1 cellular context compared by ENCODE assay signal in the genomic region with DNA sequence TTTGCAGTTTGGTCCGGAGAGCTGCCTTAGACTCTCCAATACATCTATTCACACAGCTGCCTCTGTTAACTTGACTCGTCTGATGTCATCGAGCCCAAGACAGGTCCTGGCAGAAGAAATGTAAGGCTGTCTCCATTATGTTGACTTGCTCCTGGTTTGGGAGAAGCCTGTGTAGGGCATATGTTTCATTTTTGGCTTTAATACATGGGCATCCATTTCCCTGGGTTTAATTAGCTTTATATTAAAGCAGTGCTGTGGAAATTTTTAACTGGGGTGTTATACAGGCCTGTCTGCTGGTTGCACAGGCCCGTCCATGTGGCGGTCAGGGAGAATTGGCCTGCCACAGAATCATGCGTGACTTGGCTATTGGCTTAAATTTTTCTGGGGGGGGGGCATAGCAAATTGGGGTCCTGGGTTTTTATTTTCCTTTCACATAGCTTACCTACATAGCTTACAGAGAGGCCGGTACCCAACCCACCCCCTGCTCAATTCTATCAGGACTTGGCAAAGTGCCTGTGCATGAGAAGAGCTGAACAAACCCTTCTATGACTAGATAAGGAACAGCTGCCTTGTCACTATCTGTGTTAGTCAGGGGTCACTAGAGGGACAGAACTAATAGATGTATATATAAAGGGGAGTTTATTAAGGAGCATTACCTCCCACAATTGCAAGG.
TF ChIP-seq lines count a peak whose summit lies in the region.

No MANE protein-coding gene starts in this region.

TF ChIP-seq in K562, 482 proteins besides CTCF, POLR2A, EP300 and RAD21 (continued from another document and continues in another):
- TF ChIP-seq, protein P1, sequence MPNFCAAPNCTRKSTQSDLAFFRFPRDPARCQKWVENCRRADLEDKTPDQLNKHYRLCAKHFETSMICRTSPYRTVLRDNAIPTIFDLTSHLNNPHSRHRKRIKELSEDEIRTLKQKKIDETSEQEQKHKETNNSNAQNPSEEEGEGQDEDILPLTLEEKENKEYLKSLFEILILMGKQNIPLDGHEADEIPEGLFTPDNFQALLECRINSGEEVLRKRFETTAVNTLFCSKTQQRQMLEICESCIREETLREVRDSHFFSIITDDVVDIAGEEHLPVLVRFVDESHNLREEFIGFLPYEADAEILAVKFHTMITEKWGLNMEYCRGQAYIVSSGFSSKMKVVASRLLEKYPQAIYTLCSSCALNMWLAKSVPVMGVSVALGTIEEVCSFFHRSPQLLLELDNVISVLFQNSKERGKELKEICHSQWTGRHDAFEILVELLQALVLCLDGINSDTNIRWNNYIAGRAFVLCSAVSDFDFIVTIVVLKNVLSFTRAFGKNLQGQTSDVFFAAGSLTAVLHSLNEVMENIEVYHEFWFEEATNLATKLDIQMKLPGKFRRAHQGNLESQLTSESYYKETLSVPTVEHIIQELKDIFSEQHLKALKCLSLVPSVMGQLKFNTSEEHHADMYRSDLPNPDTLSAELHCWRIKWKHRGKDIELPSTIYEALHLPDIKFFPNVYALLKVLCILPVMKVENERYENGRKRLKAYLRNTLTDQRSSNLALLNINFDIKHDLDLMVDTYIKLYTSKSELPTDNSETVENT (CRISPR knock-in tag; IDR thresholded peaks at IDR 0.05) = no peak
- TF ChIP-seq KLF1 (tag; IDR thresholded peaks at IDR 0.05) = no peak
- TF ChIP-seq, protein P2, sequence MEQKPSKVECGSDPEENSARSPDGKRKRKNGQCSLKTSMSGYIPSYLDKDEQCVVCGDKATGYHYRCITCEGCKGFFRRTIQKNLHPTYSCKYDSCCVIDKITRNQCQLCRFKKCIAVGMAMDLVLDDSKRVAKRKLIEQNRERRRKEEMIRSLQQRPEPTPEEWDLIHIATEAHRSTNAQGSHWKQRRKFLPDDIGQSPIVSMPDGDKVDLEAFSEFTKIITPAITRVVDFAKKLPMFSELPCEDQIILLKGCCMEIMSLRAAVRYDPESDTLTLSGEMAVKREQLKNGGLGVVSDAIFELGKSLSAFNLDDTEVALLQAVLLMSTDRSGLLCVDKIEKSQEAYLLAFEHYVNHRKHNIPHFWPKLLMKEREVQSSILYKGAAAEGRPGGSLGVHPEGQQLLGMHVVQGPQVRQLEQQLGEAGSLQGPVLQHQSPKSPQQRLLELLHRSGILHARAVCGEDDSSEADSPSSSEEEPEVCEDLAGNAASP (IDR thresholded peaks at IDR 0.05) = no peak
- TF ChIP-seq TEAD2 (tag; IDR thresholded peaks at IDR 0.05) = no peak
- TF ChIP-seq NFE2L1 (tag; IDR thresholded peaks at IDR 0.05; ENCODE audit: borderline replicate concordance, low read depth) = no peak
- TF ChIP-seq, protein P3, sequence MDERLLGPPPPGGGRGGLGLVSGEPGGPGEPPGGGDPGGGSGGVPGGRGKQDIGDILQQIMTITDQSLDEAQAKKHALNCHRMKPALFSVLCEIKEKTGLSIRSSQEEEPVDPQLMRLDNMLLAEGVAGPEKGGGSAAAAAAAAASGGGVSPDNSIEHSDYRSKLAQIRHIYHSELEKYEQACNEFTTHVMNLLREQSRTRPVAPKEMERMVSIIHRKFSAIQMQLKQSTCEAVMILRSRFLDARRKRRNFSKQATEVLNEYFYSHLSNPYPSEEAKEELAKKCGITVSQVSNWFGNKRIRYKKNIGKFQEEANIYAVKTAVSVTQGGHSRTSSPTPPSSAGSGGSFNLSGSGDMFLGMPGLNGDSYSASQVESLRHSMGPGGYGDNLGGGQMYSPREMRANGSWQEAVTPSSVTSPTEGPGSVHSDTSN (CRISPR knock-in tag; IDR thresholded peaks at IDR 0.05; ENCODE audit: low read depth) = no peak
- TF ChIP-seq, protein P3 (tag; conservative IDR thresholded peaks at IDR 0.05; ENCODE audit: low read depth) = no peak
- no peak for TF ChIP-seq ZNF785 (CRISPR knock-in tag; IDR thresholded peaks at IDR 0.05)
- TF ChIP-seq, protein P4, sequence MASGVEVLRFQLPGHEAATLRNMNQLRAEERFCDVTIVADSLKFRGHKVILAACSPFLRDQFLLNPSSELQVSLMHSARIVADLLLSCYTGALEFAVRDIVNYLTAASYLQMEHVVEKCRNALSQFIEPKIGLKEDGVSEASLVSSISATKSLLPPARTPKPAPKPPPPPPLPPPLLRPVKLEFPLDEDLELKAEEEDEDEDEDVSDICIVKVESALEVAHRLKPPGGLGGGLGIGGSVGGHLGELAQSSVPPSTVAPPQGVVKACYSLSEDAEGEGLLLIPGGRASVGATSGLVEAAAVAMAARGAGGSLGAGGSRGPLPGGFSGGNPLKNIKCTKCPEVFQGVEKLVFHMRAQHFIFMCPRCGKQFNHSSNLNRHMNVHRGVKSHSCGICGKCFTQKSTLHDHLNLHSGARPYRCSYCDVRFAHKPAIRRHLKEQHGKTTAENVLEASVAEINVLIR (CRISPR knock-in tag; IDR thresholded peaks at IDR 0.05) = peak; percentile 38
- TF ChIP-seq ZNF311 (CRISPR knock-in tag; IDR thresholded peaks at IDR 0.05) = no peak
- TF ChIP-seq ZNF589 (CRISPR knock-in tag; IDR thresholded peaks at IDR 0.05; ENCODE audit: low read depth) = peak; percentile 63
- 0 out of 2 replicates have a peak, but pooled peaks have one; percentile 34 for TF ChIP-seq JUN (IDR thresholded peaks at IDR 0.05; ENCODE audit: borderline replicate concordance, low read depth, low read length)
- no peak for TF ChIP-seq JUN (CRISPR knock-in tag; IDR thresholded peaks at IDR 0.05; ENCODE audit: borderline replicate concordance)
- TF ChIP-seq MTA3 (IDR thresholded peaks at IDR 0.05; ENCODE audit: borderline replicate concordance) = peak; percentile 66; the same call in 1 of the 2 replicates
- no peak for TF ChIP-seq E2F3 (CRISPR knock-in tag; IDR thresholded peaks at IDR 0.05)
- peak; percentile 65 for TF ChIP-seq SMAD4 (CRISPR knock-in tag; conservative IDR thresholded peaks at IDR 0.05)
- no peak for TF ChIP-seq ZNF324 (CRISPR knock-in tag; IDR thresholded peaks at IDR 0.05)
- TF ChIP-seq TEAD4 (IDR thresholded peaks at IDR 0.05; ENCODE audit: low read length) = peak; percentile 78
- TF ChIP-seq TEAD4 (CRISPR knock-in tag; IDR thresholded peaks at IDR 0.05; ENCODE audit: borderline replicate concordance) = no peak
- no peak for TF ChIP-seq MTA1 (IDR thresholded peaks at IDR 0.05; ENCODE audit: borderline replicate concordance)
- TF ChIP-seq, protein P5, sequence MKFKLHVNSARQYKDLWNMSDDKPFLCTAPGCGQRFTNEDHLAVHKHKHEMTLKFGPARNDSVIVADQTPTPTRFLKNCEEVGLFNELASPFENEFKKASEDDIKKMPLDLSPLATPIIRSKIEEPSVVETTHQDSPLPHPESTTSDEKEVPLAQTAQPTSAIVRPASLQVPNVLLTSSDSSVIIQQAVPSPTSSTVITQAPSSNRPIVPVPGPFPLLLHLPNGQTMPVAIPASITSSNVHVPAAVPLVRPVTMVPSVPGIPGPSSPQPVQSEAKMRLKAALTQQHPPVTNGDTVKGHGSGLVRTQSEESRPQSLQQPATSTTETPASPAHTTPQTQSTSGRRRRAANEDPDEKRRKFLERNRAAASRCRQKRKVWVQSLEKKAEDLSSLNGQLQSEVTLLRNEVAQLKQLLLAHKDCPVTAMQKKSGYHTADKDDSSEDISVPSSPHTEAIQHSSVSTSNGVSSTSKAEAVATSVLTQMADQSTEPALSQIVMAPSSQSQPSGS (CRISPR knock-in tag; IDR thresholded peaks at IDR 0.05) = no peak
- TF ChIP-seq CSDE1 (IDR thresholded peaks at IDR 0.05) = no peak
- no peak for TF ChIP-seq CBX1 (IDR thresholded peaks at IDR 0.05; ENCODE audit: low read depth)
- TF ChIP-seq ZFP30 (CRISPR knock-in tag; IDR thresholded peaks at IDR 0.05; ENCODE audit: borderline replicate concordance) = no peak
- TF ChIP-seq FUS (optimal IDR thresholded peaks at IDR 0.05; ENCODE audit: low read depth, low read length) = no peak
- no peak; the same call in 1 of the 2 replicates for TF ChIP-seq CXXC5 (CRISPR knock-in tag; IDR thresholded peaks at IDR 0.05)
- TF ChIP-seq ZNF561 (CRISPR knock-in tag; conservative IDR thresholded peaks at IDR 0.05) = no peak
- TF ChIP-seq HDAC3 (IDR thresholded peaks at IDR 0.05; ENCODE audit: borderline replicate concordance, partially characterized antibody) = peak; percentile 54
- no peak for TF ChIP-seq ZSCAN29 (IDR thresholded peaks at IDR 0.05)
- TF ChIP-seq TRIM28 (IDR thresholded peaks at IDR 0.05) = no peak
- TF ChIP-seq ZNF239 (CRISPR knock-in tag; IDR thresholded peaks at IDR 0.05) = no peak
- TF ChIP-seq HDAC6 (IDR thresholded peaks at IDR 0.05; ENCODE audit: low read depth, low read length) = no peak
- no peak for TF ChIP-seq SRSF1 (IDR thresholded peaks at IDR 0.05; ENCODE audit: low read depth, low read length)
- no peak for TF ChIP-seq POLR3G (IDR thresholded peaks at IDR 0.05; ENCODE audit: extremely low read depth, insufficient read length, insufficient replicate concordance)
- no peak for TF ChIP-seq TFAM (CRISPR knock-in tag; conservative IDR thresholded peaks at IDR 0.05)
- no peak for TF ChIP-seq SAFB (IDR thresholded peaks at IDR 0.05; ENCODE audit: borderline replicate concordance, low read depth, low read length)
- TF ChIP-seq HMG20B (CRISPR knock-in tag; IDR thresholded peaks at IDR 0.05) = no peak
- 0 out of 4 replicates have a peak, but pooled peaks of 1 of the 2 experiments have one; percentile 7 for TF ChIP-seq FOXA3 (CRISPR knock-in tag; conservative IDR thresholded peaks at IDR 0.05 in 1 of 2, IDR thresholded peaks at IDR 0.05 in 1 of 2)
- no peak for TF ChIP-seq ZNF140 (CRISPR knock-in tag; IDR thresholded peaks at IDR 0.05)
- no peak for TF ChIP-seq SAFB2 (IDR thresholded peaks at IDR 0.05; ENCODE audit: borderline replicate concordance, low read depth, low read length, severe bottlenecking)
- TF ChIP-seq SMARCC2 (IDR thresholded peaks at IDR 0.05; ENCODE audit: low read depth) = peak; percentile 55; the same call in 1 of the 2 replicates
- no peak for TF ChIP-seq NCOA4 (IDR thresholded peaks at IDR 0.05; ENCODE audit: partially characterized antibody)
- TF ChIP-seq ZNF165 (CRISPR knock-in tag; IDR thresholded peaks at IDR 0.05; ENCODE audit: borderline replicate concordance) = no peak
- TF ChIP-seq, protein P6, sequence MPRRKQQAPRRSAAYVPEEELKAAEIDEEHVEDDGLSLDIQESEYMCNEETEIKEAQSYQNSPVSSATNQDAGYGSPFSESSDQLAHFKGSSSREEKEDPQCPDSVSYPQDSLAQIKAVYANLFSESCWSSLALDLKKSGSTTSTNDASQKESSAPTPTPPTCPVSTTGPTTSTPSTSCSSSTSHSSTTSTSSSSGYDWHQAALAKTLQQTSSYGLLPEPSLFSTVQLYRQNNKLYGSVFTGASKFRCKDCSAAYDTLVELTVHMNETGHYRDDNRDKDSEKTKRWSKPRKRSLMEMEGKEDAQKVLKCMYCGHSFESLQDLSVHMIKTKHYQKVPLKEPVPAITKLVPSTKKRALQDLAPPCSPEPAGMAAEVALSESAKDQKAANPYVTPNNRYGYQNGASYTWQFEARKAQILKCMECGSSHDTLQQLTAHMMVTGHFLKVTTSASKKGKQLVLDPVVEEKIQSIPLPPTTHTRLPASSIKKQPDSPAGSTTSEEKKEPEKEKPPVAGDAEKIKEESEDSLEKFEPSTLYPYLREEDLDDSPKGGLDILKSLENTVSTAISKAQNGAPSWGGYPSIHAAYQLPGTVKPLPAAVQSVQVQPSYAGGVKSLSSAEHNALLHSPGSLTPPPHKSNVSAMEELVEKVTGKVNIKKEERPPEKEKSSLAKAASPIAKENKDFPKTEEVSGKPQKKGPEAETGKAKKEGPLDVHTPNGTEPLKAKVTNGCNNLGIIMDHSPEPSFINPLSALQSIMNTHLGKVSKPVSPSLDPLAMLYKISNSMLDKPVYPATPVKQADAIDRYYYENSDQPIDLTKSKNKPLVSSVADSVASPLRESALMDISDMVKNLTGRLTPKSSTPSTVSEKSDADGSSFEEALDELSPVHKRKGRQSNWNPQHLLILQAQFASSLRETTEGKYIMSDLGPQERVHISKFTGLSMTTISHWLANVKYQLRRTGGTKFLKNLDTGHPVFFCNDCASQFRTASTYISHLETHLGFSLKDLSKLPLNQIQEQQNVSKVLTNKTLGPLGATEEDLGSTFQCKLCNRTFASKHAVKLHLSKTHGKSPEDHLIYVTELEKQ (CRISPR knock-in tag; IDR thresholded peaks at IDR 0.05) = no peak; the same call in 1 of the 2 replicates
- no peak for TF ChIP-seq ZNF121 (CRISPR knock-in tag; conservative IDR thresholded peaks at IDR 0.05)
- TF ChIP-seq, protein P7, sequence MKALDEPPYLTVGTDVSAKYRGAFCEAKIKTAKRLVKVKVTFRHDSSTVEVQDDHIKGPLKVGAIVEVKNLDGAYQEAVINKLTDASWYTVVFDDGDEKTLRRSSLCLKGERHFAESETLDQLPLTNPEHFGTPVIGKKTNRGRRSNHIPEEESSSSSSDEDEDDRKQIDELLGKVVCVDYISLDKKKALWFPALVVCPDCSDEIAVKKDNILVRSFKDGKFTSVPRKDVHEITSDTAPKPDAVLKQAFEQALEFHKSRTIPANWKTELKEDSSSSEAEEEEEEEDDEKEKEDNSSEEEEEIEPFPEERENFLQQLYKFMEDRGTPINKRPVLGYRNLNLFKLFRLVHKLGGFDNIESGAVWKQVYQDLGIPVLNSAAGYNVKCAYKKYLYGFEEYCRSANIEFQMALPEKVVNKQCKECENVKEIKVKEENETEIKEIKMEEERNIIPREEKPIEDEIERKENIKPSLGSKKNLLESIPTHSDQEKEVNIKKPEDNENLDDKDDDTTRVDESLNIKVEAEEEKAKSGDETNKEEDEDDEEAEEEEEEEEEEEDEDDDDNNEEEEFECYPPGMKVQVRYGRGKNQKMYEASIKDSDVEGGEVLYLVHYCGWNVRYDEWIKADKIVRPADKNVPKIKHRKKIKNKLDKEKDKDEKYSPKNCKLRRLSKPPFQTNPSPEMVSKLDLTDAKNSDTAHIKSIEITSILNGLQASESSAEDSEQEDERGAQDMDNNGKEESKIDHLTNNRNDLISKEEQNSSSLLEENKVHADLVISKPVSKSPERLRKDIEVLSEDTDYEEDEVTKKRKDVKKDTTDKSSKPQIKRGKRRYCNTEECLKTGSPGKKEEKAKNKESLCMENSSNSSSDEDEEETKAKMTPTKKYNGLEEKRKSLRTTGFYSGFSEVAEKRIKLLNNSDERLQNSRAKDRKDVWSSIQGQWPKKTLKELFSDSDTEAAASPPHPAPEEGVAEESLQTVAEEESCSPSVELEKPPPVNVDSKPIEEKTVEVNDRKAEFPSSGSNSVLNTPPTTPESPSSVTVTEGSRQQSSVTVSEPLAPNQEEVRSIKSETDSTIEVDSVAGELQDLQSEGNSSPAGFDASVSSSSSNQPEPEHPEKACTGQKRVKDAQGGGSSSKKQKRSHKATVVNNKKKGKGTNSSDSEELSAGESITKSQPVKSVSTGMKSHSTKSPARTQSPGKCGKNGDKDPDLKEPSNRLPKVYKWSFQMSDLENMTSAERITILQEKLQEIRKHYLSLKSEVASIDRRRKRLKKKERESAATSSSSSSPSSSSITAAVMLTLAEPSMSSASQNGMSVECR (CRISPR knock-in tag; IDR thresholded peaks at IDR 0.05) = no peak
- TF ChIP-seq SNRNP70 (optimal IDR thresholded peaks at IDR 0.05; ENCODE audit: low read depth, low read length) = no peak
- TF ChIP-seq MECOM (CRISPR knock-in tag; IDR thresholded peaks at IDR 0.05) = peak; percentile 97
- TF ChIP-seq SIRT6 (IDR thresholded peaks at IDR 0.05; ENCODE audit: low read depth, low read length) = no peak
- no peak for TF ChIP-seq ILF3 (IDR thresholded peaks at IDR 0.05; ENCODE audit: borderline replicate concordance)
- TF ChIP-seq SREBF1 (IDR thresholded peaks at IDR 0.05; ENCODE audit: borderline replicate concordance, low read depth, low read length) = no peak
- TF ChIP-seq CBX5 (IDR thresholded peaks at IDR 0.05; ENCODE audit: borderline replicate concordance, low read depth) = no peak
